7 cellular contexts compared by ENCODE assay signal in the genomic region with DNA sequence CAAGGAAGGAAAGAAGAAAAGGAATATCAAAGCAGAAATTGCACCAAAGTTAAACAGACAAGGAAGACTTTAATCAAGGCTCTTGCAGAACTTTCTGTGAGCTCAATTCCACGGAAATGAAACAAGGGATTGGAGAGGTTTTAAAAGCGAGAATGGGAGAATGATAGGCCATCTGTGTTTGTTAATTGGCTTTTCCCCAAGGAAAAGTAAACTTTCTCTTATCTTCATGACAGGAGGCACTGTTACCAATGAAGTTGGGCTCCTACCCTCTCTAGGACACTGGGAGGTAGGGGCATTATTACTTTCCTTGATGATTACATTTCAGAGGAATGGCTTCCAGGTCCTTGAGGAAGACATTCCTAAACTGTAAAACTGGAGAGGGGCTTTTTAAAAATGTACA.
"Had no signal": no experiment of that assay in that cellular context is flagged by ENCODE, and none has a peak within 500 bp of the region (broad histone marks: within the 10 kb centered on the region; RNA-seq: fewer than 3 reads in every experiment).

No MANE protein-coding gene starts in this region.

- H3K27ac ChIP-seq: GM23248, HL-60 had no signal

- H3K4me3 ChIP-seq: GM23248, HAP-1 had no signal

- H3K4me3 Mint-ChIP-seq: HFFc6, IgD-negative memory B cell had no signal

- DNase-seq: GM23248, GOT3, H7, HFFc6 had no signal

- H3K36me3 ChIP-seq: HAP-1 had no signal

- H3K36me3 Mint-ChIP-seq: IgD-negative memory B cell had no signal

- H3K27me3 Mint-ChIP-seq: IgD-negative memory B cell had no signal

- H3K9ac ChIP-seq: GM23248 had no signal

- H3K9me3 ChIP-seq: HAP-1 had no signal

- H3K27ac Mint-ChIP-seq: HFFc6, IgD-negative memory B cell had no signal
